16 cellular contexts compared by ENCODE assay signal in the genomic region with DNA sequence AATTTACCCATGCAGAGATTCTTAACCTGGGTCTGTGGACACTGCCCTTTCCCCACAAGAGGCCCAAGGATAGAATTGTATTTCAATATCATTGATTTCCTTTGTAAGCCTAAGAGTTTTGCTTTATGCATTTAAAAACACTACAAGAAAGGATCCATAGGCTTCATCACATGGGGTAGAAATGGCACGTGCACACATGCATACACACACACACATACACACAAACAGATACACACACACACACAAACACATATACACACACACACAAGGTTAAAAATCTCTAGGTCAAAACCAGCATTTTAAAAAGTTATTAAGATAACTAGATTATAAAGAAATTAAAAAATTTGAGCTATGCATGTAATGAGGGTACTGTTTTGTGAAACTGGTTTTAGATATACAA. TPM values are rescaled to one million over a fixed set of nuclear protein-coding genes. Genes with fewer than 3 reads are reported as not detected.
A peak's percentile ranks its signal among the peaks of the same experiment; 100 is the strongest.
DNase-seq lines count a peak whose midpoint lies in the region; TF ChIP-seq lines count a peak whose summit lies in the region.
"Had no signal": no experiment of that assay in that cellular context is flagged by ENCODE, and none has a peak within 500 bp of the region (broad histone marks: within the 10 kb centered on the region; RNA-seq: fewer than 3 reads in every experiment).

No MANE protein-coding gene starts in this region.

- H3K9me3 Mint-ChIP-seq in activated CD4-positive, alpha-beta T cell treated with anti-CD3 and anti-CD28 coated beads, Interleukin-2, amount 10 ng/mL, durations not matched to agents 7 days and 5 days: peaks cover 15% of the 10 kb centered on the region
- peaks cover 7% of the 10 kb centered on the region for H3K9me3 Mint-ChIP-seq in activated naive CD8-positive, alpha-beta T cell (ENCODE audit: low read depth)
- H3K9me3 Mint-ChIP-seq: nephron, WTC11 had no signal

- no peaks in the 10 kb centered on the region for H3K27me3 Mint-ChIP-seq in activated CD4-positive, alpha-beta T cell treated with anti-CD3 and anti-CD28 coated beads, Interleukin-2, amount 10 ng/mL, durations not matched to agents 7 days and 5 days
- H3K27me3 Mint-ChIP-seq in activated naive CD8-positive, alpha-beta T cell: no peaks in the 10 kb centered on the region

- H3K4me3 ChIP-seq in KMS-11 (IDR thresholded peaks at IDR 0.05; ENCODE audit: insufficient read depth, low read depth, low read length) (peak overlapping the region; percentile 37), spleen (peak overlapping the region in 6 of 8 donors; percentile 8 to 67 (median 29))
- H3K4me3 ChIP-seq: A549, right atrium auricular region, upper lobe of right lung had no signal

- peak overlapping the region; percentile 94; the same call in 1 of the 2 replicates for H3K4me2 ChIP-seq in KMS-11
- H3K4me2 ChIP-seq: A549 had no signal

- no peaks in the 10 kb centered on the region for H3K79me2 ChIP-seq in KMS-11 (ENCODE audit: insufficient read depth, low read depth)

- POLR2A ChIA-PET in activated CD4-positive, alpha-beta T cell treated with anti-CD3 and anti-CD28 coated beads, Interleukin-2, amount 10 ng/mL, durations not matched to agents 7 days and 5 days (lab: Charles Lee): interaction anchor here (1.3 kb wide), 1 partner anchor 37 kb away, joined by 6 read pairs; no protein-coding TSS in a partner anchor

- intact Hi-C loops in spleen (cut with DNase I; ENCODE audit: low total_unique reads): no loop called here

- H3K36me3 Mint-ChIP-seq in activated CD4-positive, alpha-beta T cell treated with anti-CD3 and anti-CD28 coated beads, Interleukin-2, amount 10 ng/mL, durations not matched to agents 7 days and 5 days (ENCODE audit: low read depth): peaks cover 44% of the 10 kb centered on the region
- peaks cover 31% of the 10 kb centered on the region for H3K36me3 Mint-ChIP-seq in activated naive CD8-positive, alpha-beta T cell
- H3K36me3 Mint-ChIP-seq: WTC11 had no signal

- no peak for DNase-seq in activated CD4-positive, alpha-beta T cell treated with anti-CD3 and anti-CD28 coated beads, Interleukin-2, amount 10 ng/mL, durations not matched to agents 7 days and 5 days
- no peak for DNase-seq in activated CD4-positive, alpha-beta T cell treated with anti-CD3 and anti-CD28 coated beads for 1 hour
- DNase-seq in spleen: no peak
- DNase-seq in HuH-7 (ENCODE audit: low spot score): no peak
- DNase-seq in NCI-H510A (lab: John Stamatoyannopoulos, UW): no peak
- DNase-seq in epidermal melanocyte (ENCODE audit: insufficient read length, low spot score): no peak
- DNase-seq: left ventricle myocardium superior, NCI-H1694 treated with DMSO at 0.1 percent for 48 hours, upper lobe of right lung had no signal

- no peak overlapping the region for H2AFZ ChIP-seq in KMS-11 (ENCODE audit: low read depth)

- no peaks in the 10 kb centered on the region for H3K27me3 ChIP-seq in KMS-11 (ENCODE audit: insufficient read depth, low read depth)
- H3K27me3 ChIP-seq in spleen (replicated peaks in 1 of 7): no peaks in the 10 kb centered on the region
- H3K27me3 ChIP-seq: Peyer's patch, right atrium auricular region, upper lobe of right lung had no signal

- H3K27ac ChIP-seq in KMS-11 (peak overlapping the region; percentile 96), spleen (peak overlapping the region; percentile 55 to 96 (median 90))
- H3K27ac ChIP-seq: A549, right atrium auricular region had no signal

- no peaks in the 10 kb centered on the region for H4K20me1 ChIP-seq in KMS-11 (ENCODE audit: insufficient read depth)

- H3K27ac Mint-ChIP-seq in activated CD4-positive, alpha-beta T cell treated with anti-CD3 and anti-CD28 coated beads, Interleukin-2, amount 10 ng/mL, durations not matched to agents 7 days and 5 days: peak overlapping the region; percentile 94
- peak overlapping the region; percentile 100 for H3K27ac Mint-ChIP-seq in activated naive CD8-positive, alpha-beta T cell
- H3K27ac Mint-ChIP-seq: nephron, WTC11 had no signal

- CTCF ChIA-PET in activated CD4-positive, alpha-beta T cell treated with anti-CD3 and anti-CD28 coated beads, Interleukin-2, amount 10 ng/mL, durations not matched to agents 7 days and 5 days (lab: Charles Lee): interaction anchor here (1.5 to 1.7 kb wide), 2 partner anchors 9 to 32 kb away, joined by 3 to 5 read pairs; no protein-coding TSS in a partner anchor

- 53 to 79% (median 65%) methylated on average over 1 of the region's 1 CpG for WGBS in spleen, 5 donors

- no peaks in the 10 kb centered on the region for H3K36me3 ChIP-seq in KMS-11 (ENCODE audit: insufficient read depth)
- H3K36me3 ChIP-seq in spleen: no peaks in the 10 kb centered on the region
- H3K36me3 ChIP-seq: Peyer's patch, right atrium auricular region, upper lobe of right lung had no signal

- no peak for TF ChIP-seq POLR2A in spleen (IDR thresholded peaks at IDR 0.05)

- H3K4me1 ChIP-seq in KMS-11 (ENCODE audit: low read depth, poor library complexity, severe bottlenecking): peaks cover 47% of the 10 kb centered on the region
- H3K4me1 ChIP-seq in spleen: peaks cover 27 to 100% (median 75%) of the 10 kb centered on the region in 6 donors
- H3K4me1 ChIP-seq: Peyer's patch, right atrium auricular region had no signal

- TF ChIP-seq CTCF in KMS-11 (conservative IDR thresholded peaks at IDR 0.05; ENCODE audit: low read depth, low read length) (no peak), spleen (IDR thresholded peaks at IDR 0.05 in 8 of 11, conservative IDR thresholded peaks at IDR 0.05 in 3 of 11) (no peak)

- peak overlapping the region; percentile 87; the same call in 1 of the 2 replicates for H3K9ac ChIP-seq in KMS-11

- peaks cover 69% of the 10 kb centered on the region for H3K4me1 Mint-ChIP-seq in activated CD4-positive, alpha-beta T cell treated with anti-CD3 and anti-CD28 coated beads, Interleukin-2, amount 10 ng/mL, durations not matched to agents 7 days and 5 days
- H3K4me1 Mint-ChIP-seq in activated naive CD8-positive, alpha-beta T cell (ENCODE audit: low read depth): peaks cover 76% of the 10 kb centered on the region

- H3K4me3 Mint-ChIP-seq in activated CD4-positive, alpha-beta T cell treated with anti-CD3 and anti-CD28 coated beads, Interleukin-2, amount 10 ng/mL, durations not matched to agents 7 days and 5 days: peak overlapping the region; percentile 80
- peak overlapping the region; percentile 96 for H3K4me3 Mint-ChIP-seq in activated naive CD8-positive, alpha-beta T cell
- H3K4me3 Mint-ChIP-seq: nephron, WTC11 had no signal

- no peaks in the 10 kb centered on the region for H3K9me3 ChIP-seq in spleen
- H3K9me3 ChIP-seq: A549, Peyer's patch, right atrium auricular region, upper lobe of right lung had no signal

RNA-seq across cellular contexts. Expression of a gene that starts 35.5 kb away (rescaled TPM):
- total RNA-seq in activated CD4-positive, alpha-beta T cell treated with anti-CD3 and anti-CD28 coated beads, Interleukin-2, amount 10 ng/mL, durations not matched to agents 7 days and 5 days: 100 to 1,000 TPM; 145 to 161 TPM
- 100 to 1,000 TPM; 106 to 156 (median 130) TPM for total RNA-seq in spleen
- polyA plus RNA-seq in spleen: 10 to 100 TPM; 48.2 to 54.6 (median 51.0) TPM
